ENCODE assay signal across 26 cellular contexts in the genomic region with DNA sequence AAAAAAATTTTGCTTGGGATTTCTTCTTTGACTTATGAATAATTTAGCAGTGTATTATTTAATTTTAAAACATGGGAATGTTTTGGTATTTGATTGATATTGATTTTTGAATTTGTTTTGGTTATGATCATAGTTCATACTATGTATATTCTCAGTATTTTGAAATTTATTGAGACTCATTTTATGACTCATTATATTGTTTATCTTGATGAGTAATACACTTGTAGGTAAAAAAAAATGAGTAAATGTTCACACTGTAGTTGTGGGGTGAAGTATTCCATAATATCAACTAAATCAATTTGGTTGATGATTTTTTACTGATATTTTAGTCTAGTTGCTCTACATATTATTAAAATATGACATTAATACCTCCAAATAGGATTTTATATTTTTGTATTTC.
"Had no signal": no experiment of that assay in that cellular context is flagged by ENCODE, and none has a peak within 500 bp of the region (broad histone marks: within the 10 kb centered on the region; RNA-seq: fewer than 3 reads in every experiment).

No MANE protein-coding gene starts in this region.

- H3K27ac ChIP-seq: ascending aorta, body of pancreas, SK-N-MC, VCaP had no signal

- H3K9me3 ChIP-seq: body of pancreas had no signal

- ATAC-seq: activated naive CD4-positive, alpha-beta T cell treated with anti-CD3 and anti-CD28 coated beads, Interleukin-2, amount 50 U/mL, for 72 hours; activated naive CD8-positive, alpha-beta T cell treated with anti-CD3 and anti-CD28 coated beads, Interleukin-2, amount 50 U/mL, for 24 hours; activated T-cell treated with anti-CD3 and anti-CD28 coated beads, Interleukin-2, amount 50 U/mL, for 4 hours; body of pancreas; Right ventricle myocardium inferior; T-cell had no signal

- FAIRE-seq: RCC 7860, TTC549 had no signal

- H3K4me1 ChIP-seq: ascending aorta, body of pancreas had no signal

- DNase-seq: activated CD4-positive, alpha-beta memory T cell treated with anti-CD3 and anti-CD28 coated beads for 36 hours; activated CD4-positive, alpha-beta T cell treated with anti-CD3 and anti-CD28 coated beads, Interleukin-2, amount 10 ng/mL, durations not matched to agents 7 days and 5 days; activated CD4-positive, CD25-positive, alpha-beta regulatory T cell; activated CD8-positive, alpha-beta memory T cell treated with anti-CD3 and anti-CD28 coated beads for 24 hours; activated effector memory CD4-positive, alpha-beta T cell treated with anti-CD3 and anti-CD28 coated beads, Interleukin-2, amount 50 U/mL, for 16 hours; activated naive CD4-positive, alpha-beta T cell treated with Interleukin-2 at 50 U/mL for 16 hours; activated naive CD8-positive, alpha-beta T cell treated with anti-CD3 and anti-CD28 coated beads, Interleukin-2, amount 50 U/mL, for 24 hours; activated T-cell treated with anti-CD3 and anti-CD28 coated beads, Interleukin-2, amount 50 U/mL, for 4 hours; amniotic stem cell; body of pancreas; Karpas-422; NCI-H146; NCI-H187 treated with DMSO at 0.1 percent for 48 hours; NCI-H2081 treated with DMSO at 0.1 percent for 48 hours; NCI-H446; NCI-H524; T-cell; T-helper 2 cell; T1000 had no signal

- H3K27me3 ChIP-seq: ascending aorta, body of pancreas had no signal

- H3K36me3 ChIP-seq: ascending aorta had no signal

- H3K4me3 ChIP-seq: ascending aorta, body of pancreas, SK-N-MC had no signal
